Comparison of ENCODE assay signal across 8 cellular contexts in the genomic region with DNA sequence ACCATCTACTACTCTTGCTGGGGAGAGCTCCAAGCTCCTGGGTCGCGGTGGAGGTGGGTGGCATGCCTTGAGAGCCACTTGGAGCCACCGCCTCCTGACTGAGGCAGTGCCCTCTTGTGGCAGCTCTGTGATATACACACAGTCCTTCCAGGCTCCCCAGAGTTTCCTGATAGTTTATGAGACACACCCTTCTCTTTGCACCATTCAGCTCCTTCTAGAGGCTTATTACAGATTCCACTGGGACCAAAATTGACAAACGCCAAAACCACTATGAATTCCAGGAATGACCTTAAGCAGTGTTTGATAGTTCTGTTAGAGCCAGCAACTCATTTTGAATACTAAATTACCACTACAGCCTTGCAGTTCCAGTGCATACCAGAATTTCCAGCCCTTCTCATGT.
A peak's percentile ranks its signal among the peaks of the same experiment; 100 is the strongest.
DNase-seq lines count a peak whose midpoint lies in the region; ATAC-seq, FAIRE-seq and TF ChIP-seq lines count a peak whose summit lies in the region.

No MANE protein-coding gene starts in this region.

- no peak overlapping the region for H3T11ph ChIP-seq in H9 (ENCODE audit: low read length)

- H2BK15ac ChIP-seq in H9 (ENCODE audit: low read depth, low read length), result no peak overlapping the region

- no peak overlapping the region for H3K27ac ChIP-seq in H9 (ENCODE audit: insufficient read length, low read depth, low read length)

- H3K4me3 Mint-ChIP-seq in H9 (no peak overlapping the region), natural killer cell (peak overlapping the region; percentile 32)

- FAIRE-seq in urothelium cell line (lab: Jason Lieb, UNC), result no peak

- no peak overlapping the region for H3K9ac ChIP-seq in H9 (ENCODE audit: extremely low read depth, insufficient read length, low read length)

- TF ChIP-seq CTCF in H9 (conservative IDR thresholded peaks at IDR 0.05) (peak; percentile 83), epithelial cell of esophagus (IDR thresholded peaks at IDR 0.05; ENCODE audit: insufficient read depth, low read depth, low read length, missing control alignments) (peak; percentile 88), natural killer cell (IDR thresholded peaks at IDR 0.05) (peak; percentile 76)

- no peak overlapping the region for H3K4me2 ChIP-seq in H9 (ENCODE audit: insufficient read depth, insufficient read length, low read length)

- H3K79me1 ChIP-seq in H9 (ENCODE audit: insufficient read depth, low read depth, low read length, poor library complexity, severe bottlenecking), result no peaks in the 10 kb centered on the region

- H3K4me1 ChIP-seq in H9 (ENCODE audit: insufficient read depth, low read length), result no peaks in the 10 kb centered on the region

- no peaks in the 10 kb centered on the region for H3K9me3 ChIP-seq in H9 (ENCODE audit: control insufficient read depth, low read depth, low read length)

- no peak overlapping the region for H3K18ac ChIP-seq in H9 (ENCODE audit: insufficient read length, low read depth, low read length)

- no CpG with 5 or more reads among the region's 4 CpGs for WGBS in H9 (ENCODE audit: extremely low coverage, insufficient read length, low lambda C conversion rate)

- no peaks in the 10 kb centered on the region for H3K79me2 ChIP-seq in H9 (ENCODE audit: insufficient read depth, low read length)

- intact Hi-C loops in natural killer cell (cut with micrococcal nuclease), result no loop called here

- no peak overlapping the region for H4K5ac ChIP-seq in H9 (ENCODE audit: insufficient read length, low read depth, low read length)

- H3K4me1 Mint-ChIP-seq in H9, result peaks cover 2% of the 10 kb centered on the region in 2 experiments; a peak in 1 of 4 replicates
- H3K4me1 Mint-ChIP-seq in natural killer cell, result peaks cover 21 to 35% of the 10 kb centered on the region in 2 donors

- no peak overlapping the region for H2BK5ac ChIP-seq in H9 (ENCODE audit: insufficient read length, low read length)

- H3K23ac ChIP-seq in H9 (ENCODE audit: insufficient read length, low read depth, low read length), result no peak overlapping the region

- no peak overlapping the region for H2BK120ac ChIP-seq in H9 (ENCODE audit: low read depth, low read length, poor library complexity, severe bottlenecking)

- no peaks in the 10 kb centered on the region for H4K20me1 ChIP-seq in H9 (ENCODE audit: control insufficient read depth, insufficient read depth, insufficient read length)

- H3K36me3 Mint-ChIP-seq in H9 (ENCODE audit: insufficient read depth in 1 of 3, low read depth in 3 of 3) (no peaks in the 10 kb centered on the region), natural killer cell (no peaks in the 10 kb centered on the region)

- H4K8ac ChIP-seq in H9 (replicated peaks; ENCODE audit: insufficient read length, low read depth, low read length), result no peak overlapping the region

- H3K9me3 Mint-ChIP-seq in H9 (no peaks in the 10 kb centered on the region), natural killer cell (no peaks in the 10 kb centered on the region)

- no peaks in the 10 kb centered on the region for H3K27me3 ChIP-seq in H9 (ENCODE audit: insufficient read depth, low read length)

- H2AK5ac ChIP-seq in H9 (ENCODE audit: insufficient read length, low read length), result no peak overlapping the region

- H4K91ac ChIP-seq in H9 (ENCODE audit: insufficient read length, low read depth, low read length), result no peak overlapping the region

- H3K14ac ChIP-seq in H9 (ENCODE audit: insufficient read depth, low read length), result no peak overlapping the region

- no peak overlapping the region for H3K4ac ChIP-seq in H9 (ENCODE audit: low read depth, low read length)

- H3K27me3 Mint-ChIP-seq in H9 (ENCODE audit: low read depth) (peaks cover 2% of the 10 kb centered on the region), natural killer cell (ENCODE audit: low read depth in 2 of 2) (peaks cover 16 to 26% of the 10 kb centered on the region in 2 donors)

- H2BK12ac ChIP-seq in H9 (ENCODE audit: insufficient read length, low read depth, low read length), result no peak overlapping the region

- no peak overlapping the region for H3K56ac ChIP-seq in H9 (ENCODE audit: insufficient read length, low read depth, low read length)

- peak; percentile 57 to 87 (median 70) for ATAC-seq in natural killer cell

- H2BK20ac ChIP-seq in H9 (ENCODE audit: low read depth, low read length, poor library complexity, severe bottlenecking), result no peak overlapping the region

- no peaks in the 10 kb centered on the region for H3K23me2 ChIP-seq in H9 (ENCODE audit: insufficient read length, low read depth, low read length, poor library complexity, severe bottlenecking)

- no peak overlapping the region for H2AFZ ChIP-seq in H9 (ENCODE audit: low read length)

- H3K4me3 ChIP-seq in epithelial cell of esophagus (ENCODE audit: low read length), result no peak overlapping the region

- H3K27ac Mint-ChIP-seq in H9 (no peak overlapping the region), natural killer cell (no peak overlapping the region)

- DNase-seq in activated naive CD4-positive, alpha-beta T cell treated with Interleukin-2 at 50 U/mL for 16 hours, result peak; percentile 18
- no peak for DNase-seq in activated naive CD4-positive, alpha-beta T cell treated with anti-CD3 and anti-CD28 coated beads, Interleukin-2, amount 50 U/mL, for 16 hours
- DNase-seq in H9 (peak; percentile 72), MV-4-11 (lab: John Stamatoyannopoulos, UW) (peak; percentile 42), UCSD-AML1 (lab: John Stamatoyannopoulos, UW; ENCODE audit: unreplicated experiment) (peak; percentile 34), epithelial cell of esophagus (ENCODE audit: low read depth) (peak; percentile 75), natural killer cell (peak; percentile 18), urothelium cell line (ENCODE audit: low spot score) (peak; percentile 75)
